ENCODE assay signal across 1 cellular context in the genomic region with DNA sequence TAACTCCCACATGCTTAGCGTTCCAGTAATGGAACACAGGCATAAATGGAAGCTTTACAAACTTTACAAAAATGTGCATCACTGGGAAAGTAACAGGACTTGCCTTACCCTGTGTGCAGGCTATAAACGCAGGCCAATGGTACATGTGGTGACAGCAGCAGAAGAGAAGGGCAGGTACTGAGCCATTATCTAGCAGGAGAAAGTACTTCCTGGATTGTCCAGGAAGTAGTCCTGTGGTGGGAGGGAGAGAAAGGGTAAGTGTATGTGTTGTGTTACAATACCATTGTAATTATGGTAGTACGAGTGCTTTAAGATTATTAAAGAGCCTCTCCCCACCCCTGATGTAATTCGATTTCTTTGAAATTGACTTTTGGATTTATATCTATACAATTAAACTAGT.
TF ChIP-seq lines count a peak whose summit lies in the region.

No MANE protein-coding gene starts in this region.

TF ChIP-seq in SK-N-SH treated with all-trans-retinoic acid at 6 μM for 48 hours, 23 proteins besides CTCF, POLR2A, EP300 and RAD21 (continued from another document):
- TF ChIP-seq, protein P1, sequence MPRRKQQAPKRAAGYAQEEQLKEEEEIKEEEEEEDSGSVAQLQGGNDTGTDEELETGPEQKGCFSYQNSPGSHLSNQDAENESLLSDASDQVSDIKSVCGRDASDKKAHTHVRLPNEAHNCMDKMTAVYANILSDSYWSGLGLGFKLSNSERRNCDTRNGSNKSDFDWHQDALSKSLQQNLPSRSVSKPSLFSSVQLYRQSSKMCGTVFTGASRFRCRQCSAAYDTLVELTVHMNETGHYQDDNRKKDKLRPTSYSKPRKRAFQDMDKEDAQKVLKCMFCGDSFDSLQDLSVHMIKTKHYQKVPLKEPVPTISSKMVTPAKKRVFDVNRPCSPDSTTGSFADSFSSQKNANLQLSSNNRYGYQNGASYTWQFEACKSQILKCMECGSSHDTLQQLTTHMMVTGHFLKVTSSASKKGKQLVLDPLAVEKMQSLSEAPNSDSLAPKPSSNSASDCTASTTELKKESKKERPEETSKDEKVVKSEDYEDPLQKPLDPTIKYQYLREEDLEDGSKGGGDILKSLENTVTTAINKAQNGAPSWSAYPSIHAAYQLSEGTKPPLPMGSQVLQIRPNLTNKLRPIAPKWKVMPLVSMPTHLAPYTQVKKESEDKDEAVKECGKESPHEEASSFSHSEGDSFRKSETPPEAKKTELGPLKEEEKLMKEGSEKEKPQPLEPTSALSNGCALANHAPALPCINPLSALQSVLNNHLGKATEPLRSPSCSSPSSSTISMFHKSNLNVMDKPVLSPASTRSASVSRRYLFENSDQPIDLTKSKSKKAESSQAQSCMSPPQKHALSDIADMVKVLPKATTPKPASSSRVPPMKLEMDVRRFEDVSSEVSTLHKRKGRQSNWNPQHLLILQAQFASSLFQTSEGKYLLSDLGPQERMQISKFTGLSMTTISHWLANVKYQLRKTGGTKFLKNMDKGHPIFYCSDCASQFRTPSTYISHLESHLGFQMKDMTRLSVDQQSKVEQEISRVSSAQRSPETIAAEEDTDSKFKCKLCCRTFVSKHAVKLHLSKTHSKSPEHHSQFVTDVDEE (CRISPR knock-in tag; IDR thresholded peaks at IDR 0.05) = no peak
- TF ChIP-seq ESRRG (CRISPR knock-in tag; IDR thresholded peaks at IDR 0.05) = no peak
